Comparison of ENCODE assay signal across 18 cellular contexts in the genomic region with DNA sequence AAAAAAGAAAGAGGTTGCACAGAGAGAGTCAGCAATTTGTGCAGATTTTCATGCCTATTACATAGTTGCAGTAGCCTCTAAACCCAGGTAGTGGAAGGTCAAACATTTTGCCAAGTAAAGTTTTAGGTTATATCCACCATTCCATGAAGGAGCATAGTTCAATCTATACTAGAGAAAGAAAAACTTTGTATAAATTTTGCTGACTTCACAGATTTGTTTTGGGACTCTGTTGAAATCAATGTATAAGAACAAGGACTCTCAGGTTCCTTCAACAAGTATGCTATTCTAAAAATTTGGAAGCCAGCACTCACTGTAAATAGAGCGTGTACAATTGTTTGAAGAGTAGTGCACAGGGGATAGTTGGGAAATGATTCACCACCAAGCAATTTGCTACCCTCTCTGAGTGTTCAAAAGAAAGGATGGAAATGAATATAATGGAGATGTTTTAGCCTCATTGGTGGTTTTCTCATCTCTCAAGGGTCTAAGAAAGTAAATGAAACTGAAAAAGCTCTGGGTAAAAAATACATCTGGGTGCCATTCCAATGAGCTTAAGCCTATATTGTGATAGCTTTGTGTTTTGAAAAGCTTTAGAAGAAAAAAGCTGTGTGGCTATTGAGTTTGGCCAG.
DNase-seq lines count a peak whose midpoint lies in the region; ATAC-seq and TF ChIP-seq lines count a peak whose summit lies in the region.
"Had no signal": no experiment of that assay in that cellular context is flagged by ENCODE, and none has a peak within 500 bp of the region (broad histone marks: within the 10 kb centered on the region; RNA-seq: fewer than 3 reads in every experiment).

No MANE protein-coding gene starts in this region.

- DNase-seq in AG08396 (ENCODE audit: low spot score) (peak; percentile 20), M059J (ENCODE audit: low read depth) (peak; percentile 75), cardiac fibroblast (ENCODE audit: low read depth in 2 of 2) (peak; percentile 53 to 73), non-pigmented ciliary epithelial cell (ENCODE audit: low read depth) (peak; percentile 55), RKO (ENCODE audit: low spot score) (no peak), hypothalamus (lab: John Stamatoyannopoulos, UW) (no peak)
- DNase-seq: activated CD4-positive, alpha-beta memory T cell treated with anti-CD3 and anti-CD28 coated beads, Interleukin-2, amount 10 ng/mL, durations not matched to agents 7 days and 5 days; amniotic stem cell; dermis blood vessel endothelial cell; GOT3; naive thymus-derived CD8-positive, alpha-beta T cell; NCI-H446; stimulated activated CD8-positive, alpha-beta memory T cell treated with anti-CD3 and anti-CD28 coated beads, Interleukin-4, amount 100 ng/mL, for 48 hours had no signal

- no peak overlapping the region for H3K4me3 ChIP-seq in cardiac fibroblast (replicated peaks in 1 of 2; ENCODE audit: low read depth in 2 of 2, low read length in 2 of 2)
- H3K4me3 ChIP-seq: SK-N-MC, thoracic aorta had no signal

- no peak for ATAC-seq in HG02588 (IDR thresholded peaks at IDR 0.05; ENCODE audit: unreplicated experiment)
- no peak for ATAC-seq in GM21390 (IDR thresholded peaks at IDR 0.05; ENCODE audit: unreplicated experiment)
- ATAC-seq: esophagus mucosa; naive thymus-derived CD8-positive, alpha-beta T cell had no signal

- no peak for TF ChIP-seq CTCF in cardiac fibroblast (IDR thresholded peaks at IDR 0.05; ENCODE audit: low read depth, low read length)

Comparison
In these comparisons a context has a peak if more than half of its experiments do, and no peak if none do; other contexts are left out.
1. DNase-seq: peak in AG08396 (single experiment), M059J (single experiment), cardiac fibroblast (2 of 2) and non-pigmented ciliary epithelial cell (single experiment); none in RKO (single experiment) and hypothalamus (0 of 51).